Comparison of ENCODE assay signal across 1 cellular context in genomic region chr1:2311184-2312032, GRCh38.
TF ChIP-seq lines count a peak whose summit lies in the region.

No MANE protein-coding gene starts in this region.

TF ChIP-seq in HEK293, 187 proteins besides CTCF, POLR2A, EP300 and RAD21 (continued from another document):
- TF ChIP-seq, protein P1, sequence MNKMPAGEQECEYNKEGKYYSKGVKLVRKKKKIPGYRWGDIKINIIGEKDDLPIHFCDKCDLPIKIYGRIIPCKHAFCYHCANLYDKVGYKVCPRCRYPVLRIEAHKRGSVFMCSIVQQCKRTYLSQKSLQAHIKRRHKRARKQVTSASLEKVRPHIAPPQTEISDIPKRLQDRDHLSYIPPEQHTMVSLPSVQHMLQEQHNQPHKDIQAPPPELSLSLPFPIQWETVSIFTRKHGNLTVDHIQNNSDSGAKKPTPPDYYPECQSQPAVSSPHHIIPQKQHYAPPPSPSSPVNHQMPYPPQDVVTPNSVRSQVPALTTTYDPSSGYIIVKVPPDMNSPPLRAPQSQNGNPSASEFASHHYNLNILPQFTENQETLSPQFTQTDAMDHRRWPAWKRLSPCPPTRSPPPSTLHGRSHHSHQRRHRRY (tag by site-specific recombination; IDR thresholded peaks at IDR 0.05) = no peak
- 0 out of 2 replicates have a peak, but pooled peaks have one; percentile 27 for TF ChIP-seq ZNF391 (tag by site-specific recombination; IDR thresholded peaks at IDR 0.05; ENCODE audit: borderline replicate concordance, low read depth)
- TF ChIP-seq ZBTB17 (tag by site-specific recombination; IDR thresholded peaks at IDR 0.05) = peak; percentile 59; the same call in 1 of the 2 replicates
- 0 out of 2 replicates have a peak, but pooled peaks have one; percentile 16 for TF ChIP-seq WT1 (tag by site-specific recombination; IDR thresholded peaks at IDR 0.05)
- no peak; the same call in 1 of the 2 replicates for TF ChIP-seq ZNF341 (tag by site-specific recombination; IDR thresholded peaks at IDR 0.05; ENCODE audit: low read depth)
- TF ChIP-seq ZBTB11 (tag by site-specific recombination; conservative IDR thresholded peaks at IDR 0.05; ENCODE audit: low read depth) = 0 out of 2 replicates have a peak, but pooled peaks have one; percentile 18
- TF ChIP-seq ZFHX2 (tag by site-specific recombination; conservative IDR thresholded peaks at IDR 0.05) = peak; percentile 98
- TF ChIP-seq, protein P2, sequence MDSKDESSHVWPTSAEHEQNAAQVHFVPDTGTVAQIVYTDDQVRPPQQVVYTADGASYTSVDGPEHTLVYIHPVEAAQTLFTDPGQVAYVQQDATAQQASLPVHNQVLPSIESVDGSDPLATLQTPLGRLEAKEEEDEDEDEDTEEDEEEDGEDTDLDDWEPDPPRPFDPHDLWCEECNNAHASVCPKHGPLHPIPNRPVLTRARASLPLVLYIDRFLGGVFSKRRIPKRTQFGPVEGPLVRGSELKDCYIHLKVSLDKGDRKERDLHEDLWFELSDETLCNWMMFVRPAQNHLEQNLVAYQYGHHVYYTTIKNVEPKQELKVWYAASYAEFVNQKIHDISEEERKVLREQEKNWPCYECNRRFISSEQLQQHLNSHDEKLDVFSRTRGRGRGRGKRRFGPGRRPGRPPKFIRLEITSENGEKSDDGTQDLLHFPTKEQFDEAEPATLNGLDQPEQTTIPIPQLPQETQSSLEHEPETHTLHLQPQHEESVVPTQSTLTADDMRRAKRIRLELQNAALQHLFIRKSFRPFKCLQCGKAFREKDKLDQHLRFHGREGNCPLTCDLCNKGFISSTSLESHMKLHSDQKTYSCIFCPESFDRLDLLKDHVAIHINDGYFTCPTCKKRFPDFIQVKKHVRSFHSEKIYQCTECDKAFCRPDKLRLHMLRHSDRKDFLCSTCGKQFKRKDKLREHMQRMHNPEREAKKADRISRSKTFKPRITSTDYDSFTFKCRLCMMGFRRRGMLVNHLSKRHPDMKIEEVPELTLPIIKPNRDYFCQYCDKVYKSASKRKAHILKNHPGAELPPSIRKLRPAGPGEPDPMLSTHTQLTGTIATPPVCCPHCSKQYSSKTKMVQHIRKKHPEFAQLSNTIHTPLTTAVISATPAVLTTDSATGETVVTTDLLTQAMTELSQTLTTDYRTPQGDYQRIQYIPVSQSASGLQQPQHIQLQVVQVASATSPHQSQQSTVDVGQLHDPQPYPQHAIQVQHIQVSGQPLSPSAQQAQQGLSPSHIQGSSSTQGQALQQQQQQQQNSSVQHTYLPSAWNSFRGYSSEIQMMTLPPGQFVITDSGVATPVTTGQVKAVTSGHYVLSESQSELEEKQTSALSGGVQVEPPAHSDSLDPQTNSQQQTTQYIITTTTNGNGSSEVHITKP (tag by site-specific recombination; IDR thresholded peaks at IDR 0.05) = 0 out of 2 replicates have a peak, but pooled peaks have one; percentile 14
- TF ChIP-seq IKZF3 (tag by site-specific recombination; IDR thresholded peaks at IDR 0.05) = 0 out of 2 replicates have a peak, but pooled peaks have one; percentile 58
- TF ChIP-seq ZNF398 (tag by site-specific recombination; IDR thresholded peaks at IDR 0.05) = peak; percentile 89
- peak; percentile 85 for TF ChIP-seq KLF8 (tag by site-specific recombination; IDR thresholded peaks at IDR 0.05)
- TF ChIP-seq ZNF629 (tag by site-specific recombination; IDR thresholded peaks at IDR 0.05) = 0 out of 2 replicates have a peak, but pooled peaks have one; percentile 26
- 0 out of 2 replicates have a peak, but pooled peaks have one; percentile 70 for TF ChIP-seq ZNF18 (tag by site-specific recombination; IDR thresholded peaks at IDR 0.05)
- TF ChIP-seq ZNF155 (tag by site-specific recombination; IDR thresholded peaks at IDR 0.05) = no peak
- peak; percentile 56; the same call in 1 of the 2 replicates for TF ChIP-seq ZBTB48 (tag by site-specific recombination; IDR thresholded peaks at IDR 0.05)
- peak; percentile 69; the same call in 1 of the 2 replicates for TF ChIP-seq ZNF394 (tag by site-specific recombination; IDR thresholded peaks at IDR 0.05; ENCODE audit: borderline replicate concordance)
- TF ChIP-seq ZNF555 (tag by site-specific recombination; conservative IDR thresholded peaks at IDR 0.05) = no peak
- TF ChIP-seq ZNF654 (tag by site-specific recombination; IDR thresholded peaks at IDR 0.05; ENCODE audit: low read depth) = no peak
- no peak for TF ChIP-seq ZNF366 (tag by site-specific recombination; conservative IDR thresholded peaks at IDR 0.05)
- peak; percentile 94; the same call in 1 of the 2 replicates for TF ChIP-seq ZNF2 (tag by site-specific recombination; IDR thresholded peaks at IDR 0.05)
- TF ChIP-seq ZSCAN30 (tag by site-specific recombination; IDR thresholded peaks at IDR 0.05) = peak; percentile 75
- peak; percentile 41 for TF ChIP-seq SP2 (tag by site-specific recombination; IDR thresholded peaks at IDR 0.05)
